In genomic region chr9:129320575-129321311, GRCh38 we compare ENCODE assay signal across 8 cellular contexts.
A peak's percentile ranks its signal among the peaks of the same experiment; 100 is the strongest.
DNase-seq lines count a peak whose midpoint lies in the region; ATAC-seq and TF ChIP-seq lines count a peak whose summit lies in the region.

No MANE protein-coding gene starts in this region.

- peak; percentile 82 for ATAC-seq in activated naive CD8-positive, alpha-beta T cell treated with anti-CD3 and anti-CD28 coated beads, Interleukin-2, amount 10 ng/mL, durations not matched to agents 7 days and 5 days (ENCODE audit: low read depth)
- ATAC-seq in upper lobe of right lung: peak; percentile 82

- DNase-seq in RWPE1 (ENCODE audit: low spot score) (peak; percentile 52), glomerular visceral epithelial cell (ENCODE audit: extremely low spot score) (peak; percentile 24), neural crest cell (ENCODE audit: low read depth, low spot score) (no peak), upper lobe of right lung (peak; percentile 82), NK-92 (lab: John Stamatoyannopoulos, UW; ENCODE audit: unreplicated experiment) (no peak)
- peak; percentile 70 for DNase-seq in activated naive CD8-positive, alpha-beta T cell treated with anti-CD3 and anti-CD28 coated beads, Interleukin-2, amount 10 ng/mL, durations not matched to agents 7 days and 5 days

- H3K4me3 Mint-ChIP-seq in activated naive CD8-positive, alpha-beta T cell treated with anti-CD3 and anti-CD28 coated beads, Interleukin-2, amount 10 ng/mL, durations not matched to agents 7 days and 5 days: peak overlapping the region; percentile 83
- H3K4me3 Mint-ChIP-seq in neural crest cell: peak overlapping the region; percentile 29

- H3K27me3 ChIP-seq in HUES6 (ENCODE audit: control insufficient read depth, insufficient read depth, low read length) (no peaks in the 10 kb centered on the region), upper lobe of right lung (no peaks in the 10 kb centered on the region)

- H3K27me3 Mint-ChIP-seq in activated naive CD8-positive, alpha-beta T cell treated with anti-CD3 and anti-CD28 coated beads, Interleukin-2, amount 10 ng/mL, durations not matched to agents 7 days and 5 days: peaks cover 6% of the 10 kb centered on the region
- H3K27me3 Mint-ChIP-seq in neural crest cell (ENCODE audit: low read depth): no peaks in the 10 kb centered on the region

- POLR2A ChIA-PET in RWPE1 (lab: Yijun Ruan, JAX; ENCODE audit: low non-redundant PET): interaction anchor here (0.6 to 1.3 kb wide), 3 partner anchors 13 to 143 kb away, joined by 3 read pairs; partner anchors contain the start of gene IER5L
- POLR2A ChIA-PET in activated naive CD8-positive, alpha-beta T cell treated with anti-CD3 and anti-CD28 coated beads, Interleukin-2, amount 10 ng/mL, durations not matched to agents 7 days and 5 days (lab: Charles Lee): interaction anchor here (0.7 to 2.0 kb wide), 13 partner anchors 10 to 289 kb away, joined by 3 to 8 read pairs (median 4); partner anchors contain the start of gene IER5L

- no peaks in the 10 kb centered on the region for H3K36me3 Mint-ChIP-seq in activated naive CD8-positive, alpha-beta T cell treated with anti-CD3 and anti-CD28 coated beads, Interleukin-2, amount 10 ng/mL, durations not matched to agents 7 days and 5 days
- no peaks in the 10 kb centered on the region for H3K36me3 Mint-ChIP-seq in neural crest cell (ENCODE audit: low read depth)

- H3K9ac ChIP-seq in HUES6 (ENCODE audit: low read length): peak overlapping the region; percentile 31

- H3K9me3 ChIP-seq in HUES6 (ENCODE audit: control insufficient read depth, insufficient read depth, low read depth, low read length) (no peaks in the 10 kb centered on the region), upper lobe of right lung (no peaks in the 10 kb centered on the region)

- intact Hi-C loops in upper lobe of right lung (cut with DNase I): no loop called here

- H3K4me3 ChIP-seq in GM08714 (ENCODE audit: low read length) (peak overlapping the region; percentile 24; the same call in 1 of the 2 replicates), HUES6 (ENCODE audit: low read depth, low read length) (peak overlapping the region; percentile 38), upper lobe of right lung (peak overlapping the region; percentile 52)

- H3K36me3 ChIP-seq in HUES6 (ENCODE audit: control insufficient read depth, insufficient read depth, low read length): no peaks in the 10 kb centered on the region
- no peaks in the 10 kb centered on the region for H3K36me3 ChIP-seq in upper lobe of right lung

- H3K9me3 Mint-ChIP-seq in activated naive CD8-positive, alpha-beta T cell treated with anti-CD3 and anti-CD28 coated beads, Interleukin-2, amount 10 ng/mL, durations not matched to agents 7 days and 5 days: no peaks in the 10 kb centered on the region
- no peaks in the 10 kb centered on the region for H3K9me3 Mint-ChIP-seq in neural crest cell

- H3K4me1 ChIP-seq in HUES6 (ENCODE audit: control insufficient read depth, insufficient read depth, low read length) (peaks cover 22% of the 10 kb centered on the region), upper lobe of right lung (peaks cover 56% of the 10 kb centered on the region)

- TF ChIP-seq CTCF in RWPE1 (conservative IDR thresholded peaks at IDR 0.05; ENCODE audit: low read depth) (no peak), neural crest cell (conservative IDR thresholded peaks at IDR 0.05) (no peak), upper lobe of right lung (IDR thresholded peaks at IDR 0.05) (peak; percentile 38)

- peak overlapping the region; percentile 85 for H3K27ac Mint-ChIP-seq in activated naive CD8-positive, alpha-beta T cell treated with anti-CD3 and anti-CD28 coated beads, Interleukin-2, amount 10 ng/mL, durations not matched to agents 7 days and 5 days
- H3K27ac Mint-ChIP-seq in neural crest cell (ENCODE audit: unreplicated experiment): no peak overlapping the region

- CTCF ChIA-PET in RWPE1 (lab: Yijun Ruan, JAX): interaction anchor here (0.6 to 1.1 kb wide), 3 partner anchors 146 to 190 kb away, joined by 3 to 4 read pairs (median 4); no protein-coding TSS in a partner anchor

- peak overlapping the region; percentile 20; the same call in 1 of the 2 replicates for H3K27ac ChIP-seq in HUES6 (ENCODE audit: low read depth, low read length)
- H3K27ac ChIP-seq in RWPE1: peak overlapping the region; percentile 72
- peak overlapping the region; percentile 90 for H3K27ac ChIP-seq in upper lobe of right lung

- H3K4me1 Mint-ChIP-seq in activated naive CD8-positive, alpha-beta T cell treated with anti-CD3 and anti-CD28 coated beads, Interleukin-2, amount 10 ng/mL, durations not matched to agents 7 days and 5 days: peaks cover 6% of the 10 kb centered on the region
- H3K4me1 Mint-ChIP-seq in neural crest cell: peaks cover 53% of the 10 kb centered on the region

Comparison
In these comparisons a context has a peak if more than half of its experiments do, and no peak if none do; other contexts are left out.
1. H3K27ac ChIP-seq: peak in every context shown above with its lines; median percentile 90 in upper lobe of right lung; 72 in RWPE1; 20 in HUES6.
2. DNase-seq: peak in RWPE1 (single experiment), activated naive CD8-positive, alpha-beta T cell treated with anti-CD3 and anti-CD28 coated beads, Interleukin-2, amount 10 ng/mL, durations not matched to agents 7 days and 5 days (single experiment), glomerular visceral epithelial cell (single experiment) and upper lobe of right lung (single experiment); none in neural crest cell (single experiment) and NK-92 (single experiment).
3. Peak in every context shown above with its lines, with median percentiles within 50 percentile points of each other: H3K4me3 ChIP-seq.